Comparison of ENCODE assay signal across 8 cellular contexts in the genomic region with DNA sequence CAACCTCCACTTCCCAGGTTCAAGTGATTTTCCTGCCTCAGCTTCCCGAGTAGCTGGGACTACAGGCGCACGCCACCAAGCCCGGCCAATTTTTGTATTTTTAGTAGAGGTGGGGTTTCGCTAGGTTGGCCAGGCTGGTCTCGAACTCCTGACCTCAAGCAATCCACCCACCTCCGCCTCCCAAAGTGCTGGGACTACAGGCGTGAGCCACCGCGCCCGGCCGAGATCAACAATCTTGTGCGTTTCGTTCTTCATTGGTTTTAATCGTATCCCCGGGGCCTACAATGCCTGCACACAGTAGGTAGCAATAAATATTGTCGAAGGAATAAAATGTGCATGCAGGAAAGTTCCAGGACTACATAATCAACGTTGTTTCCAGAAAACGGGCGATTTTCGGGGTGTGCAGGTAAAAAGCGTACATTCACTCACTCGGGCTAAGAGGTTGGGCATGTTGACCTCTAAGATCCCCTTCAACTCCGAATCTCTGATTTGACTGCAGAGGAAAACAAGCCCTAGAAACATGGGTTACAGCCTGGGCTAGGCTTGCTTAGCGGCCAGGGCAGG.
DNase-seq lines count a peak whose midpoint lies in the region; ATAC-seq lines count a peak whose summit lies in the region.

No MANE protein-coding gene starts in this region.

- peak overlapping the region; percentile 84 for H3K9ac ChIP-seq in mucosa of stomach (ENCODE audit: low read length)

- H3K9me3 ChIP-seq in mucosa of stomach (ENCODE audit: control insufficient read depth, low read length) = no peaks in the 10 kb centered on the region

- H3K36me3 Mint-ChIP-seq in stimulated activated naive CD8-positive, alpha-beta T cell treated with anti-CD3 and anti-CD28 coated beads, Interleukin-15, Interleukin-2, amounts not matched to agents 100 ng/mL and 50 ng/mL, for 24 hours (ENCODE audit: low read depth) = peaks cover 6% of the 10 kb centered on the region
- peaks cover 22% of the 10 kb centered on the region for H3K36me3 Mint-ChIP-seq in central memory CD8-positive, alpha-beta T cell (ENCODE audit: insufficient read depth)

- peak overlapping the region; percentile 94 for H3K4me3 Mint-ChIP-seq in stimulated activated naive CD8-positive, alpha-beta T cell treated with anti-CD3 and anti-CD28 coated beads, Interleukin-15, Interleukin-2, amounts not matched to agents 100 ng/mL and 50 ng/mL, for 24 hours
- H3K4me3 Mint-ChIP-seq in central memory CD8-positive, alpha-beta T cell = peak overlapping the region; percentile 85

- no peaks in the 10 kb centered on the region for H3K36me3 ChIP-seq in mucosa of stomach (ENCODE audit: control insufficient read depth, insufficient read depth, low read length)

- no peaks in the 10 kb centered on the region for H3K9me3 Mint-ChIP-seq in stimulated activated naive CD8-positive, alpha-beta T cell treated with anti-CD3 and anti-CD28 coated beads, Interleukin-15, Interleukin-2, amounts not matched to agents 100 ng/mL and 50 ng/mL, for 24 hours
- H3K9me3 Mint-ChIP-seq in central memory CD8-positive, alpha-beta T cell = no peaks in the 10 kb centered on the region

- no peak for DNase-seq in stimulated activated naive CD8-positive, alpha-beta T cell treated with anti-CD3 and anti-CD28 coated beads, Interleukin-15, Interleukin-2, amounts not matched to agents 100 U/mL and 50 U/mL, for 24 hours
- DNase-seq in central memory CD8-positive, alpha-beta T cell (ENCODE audit: low spot score in 2 of 2) = no peak
- DNase-seq in NCI-H1694 treated with DMSO at 0.1 percent for 48 hours (lab: John Stamatoyannopoulos, UW) (no peak), SW480 (ENCODE audit: low spot score) (no peak)

- ATAC-seq in stimulated activated naive CD8-positive, alpha-beta T cell treated with anti-CD3 and anti-CD28 coated beads, Interleukin-15, Interleukin-2, amounts not matched to agents 100 U/mL and 50 U/mL, for 24 hours = no peak
- ATAC-seq in central memory CD8-positive, alpha-beta T cell (replicated peaks; ENCODE audit: extremely low read depth, poor library complexity, severe bottlenecking) = no peak
- ATAC-seq in HG03521 (IDR thresholded peaks at IDR 0.05; ENCODE audit: unreplicated experiment) = no peak
- ATAC-seq in HG02884 (IDR thresholded peaks at IDR 0.05; ENCODE audit: unreplicated experiment) = no peak

- peaks cover 19% of the 10 kb centered on the region for H3K4me1 ChIP-seq in mucosa of stomach (ENCODE audit: control insufficient read depth, insufficient read depth, low read length)

- H3K27ac Mint-ChIP-seq in stimulated activated naive CD8-positive, alpha-beta T cell treated with anti-CD3 and anti-CD28 coated beads, Interleukin-15, Interleukin-2, amounts not matched to agents 100 ng/mL and 50 ng/mL, for 24 hours = peak overlapping the region; percentile 98
- peak overlapping the region; percentile 70 for H3K27ac Mint-ChIP-seq in central memory CD8-positive, alpha-beta T cell (ENCODE audit: low read depth)

- H3K27me3 ChIP-seq in mucosa of stomach (ENCODE audit: control insufficient read depth, insufficient read depth, low read length) = no peaks in the 10 kb centered on the region

- H3K4me1 Mint-ChIP-seq in stimulated activated naive CD8-positive, alpha-beta T cell treated with anti-CD3 and anti-CD28 coated beads, Interleukin-15, Interleukin-2, amounts not matched to agents 100 ng/mL and 50 ng/mL, for 24 hours (ENCODE audit: low read depth) = peaks cover 59% of the 10 kb centered on the region
- H3K4me1 Mint-ChIP-seq in central memory CD8-positive, alpha-beta T cell = peaks cover 50% of the 10 kb centered on the region

- no peaks in the 10 kb centered on the region for H3K27me3 Mint-ChIP-seq in stimulated activated naive CD8-positive, alpha-beta T cell treated with anti-CD3 and anti-CD28 coated beads, Interleukin-15, Interleukin-2, amounts not matched to agents 100 ng/mL and 50 ng/mL, for 24 hours
- H3K27me3 Mint-ChIP-seq in central memory CD8-positive, alpha-beta T cell = no peaks in the 10 kb centered on the region

- peak overlapping the region; percentile 81 for H3K4me3 ChIP-seq in mucosa of stomach (ENCODE audit: low read length)
